ENCODE assay signal across 13 cellular contexts in genomic region chr7:139726485-139726869, GRCh38. TPM values are rescaled to one million over a fixed set of nuclear protein-coding genes. Genes with fewer than 3 reads are reported as not detected.
DNase-seq lines count a peak whose midpoint lies in the region; ATAC-seq, FAIRE-seq and TF ChIP-seq lines count a peak whose summit lies in the region.
"Had no signal": no experiment of that assay in that cellular context is flagged by ENCODE, and none has a peak within 500 bp of the region (broad histone marks: within the 10 kb centered on the region; RNA-seq: fewer than 3 reads in every experiment).

No MANE protein-coding gene starts in this region.

- H3K27ac Mint-ChIP-seq in activated T-cell treated with anti-CD3 and anti-CD28 coated beads, Interleukin-2, amount 50 U/mL, for 24 hours, result peak overlapping the region; percentile 47
- H3K27ac Mint-ChIP-seq in activated T-helper 1 cell treated with anti-CD3 and anti-CD28 coated beads, Interleukin-12 subunit alpha, Interleukin-12 subunit beta, Interleukin-2, Interleukin-4 antibody, amounts not matched to agents 30 ng/mL and 10 ng/mL and 1 ng/mL, durations not matched to agents 14 hours and 24 hours and 36 hours, result peak overlapping the region; percentile 6
- no peak overlapping the region for H3K27ac Mint-ChIP-seq in activated T-helper 2 cell treated with anti-CD3 and anti-CD28 coated beads, Interferon-gamma antibody, Interleukin-2, Interleukin-4, amounts not matched to agents 10 μg/mL and 5 μg/mL and 100 μg/mL, durations not matched to agents 14 hours and 24 hours and 36 hours
- H3K27ac Mint-ChIP-seq: activated CD4-positive, alpha-beta memory T cell treated with anti-CD3 and anti-CD28 coated beads, Interleukin-2, amount 10 ng/mL, durations not matched to agents 7 days and 5 days had no signal

- POLR2A ChIA-PET in HepG2 (lab: Yijun Ruan, JAX), result interaction anchor here (0.9 kb wide), 1 partner anchor 63 kb away, joined by 3 read pairs; no protein-coding TSS in a partner anchor

- in situ Hi-C loops in HepG2 (cut with HindIII; ENCODE audit: extremely low pct_ligation_motif_present, low pct_unique_long_range_greater_than_20kb), result no loop called here

- H3K4me3 Mint-ChIP-seq in activated T-cell treated with anti-CD3 and anti-CD28 coated beads, Interleukin-2, amount 50 U/mL, for 24 hours, result no peak overlapping the region
- H3K4me3 Mint-ChIP-seq in activated T-helper 1 cell treated with anti-CD3 and anti-CD28 coated beads, Interleukin-12 subunit alpha, Interleukin-12 subunit beta, Interleukin-2, Interleukin-4 antibody, amounts not matched to agents 30 ng/mL and 10 ng/mL and 1 ng/mL, durations not matched to agents 14 hours and 24 hours and 36 hours, result no peak overlapping the region
- no peak overlapping the region for H3K4me3 Mint-ChIP-seq in activated T-helper 2 cell treated with anti-CD3 and anti-CD28 coated beads, Interferon-gamma antibody, Interleukin-2, Interleukin-4, amounts not matched to agents 10 μg/mL and 5 μg/mL and 100 μg/mL, durations not matched to agents 14 hours and 24 hours and 36 hours (ENCODE audit: low read depth)
- H3K4me3 Mint-ChIP-seq: activated CD4-positive, alpha-beta memory T cell treated with anti-CD3 and anti-CD28 coated beads, Interleukin-2, amount 10 ng/mL, durations not matched to agents 7 days and 5 days had no signal

- H3K9me3 Mint-ChIP-seq in activated T-cell treated with anti-CD3 and anti-CD28 coated beads, Interleukin-2, amount 50 U/mL, for 24 hours, result no peaks in the 10 kb centered on the region
- no peaks in the 10 kb centered on the region for H3K9me3 Mint-ChIP-seq in activated T-helper 1 cell treated with anti-CD3 and anti-CD28 coated beads, Interleukin-12 subunit alpha, Interleukin-12 subunit beta, Interleukin-2, Interleukin-4 antibody, amounts not matched to agents 30 ng/mL and 10 ng/mL and 1 ng/mL, durations not matched to agents 14 hours and 24 hours and 36 hours
- no peaks in the 10 kb centered on the region for H3K9me3 Mint-ChIP-seq in activated T-helper 2 cell treated with anti-CD3 and anti-CD28 coated beads, Interferon-gamma antibody, Interleukin-2, Interleukin-4, amounts not matched to agents 10 μg/mL and 5 μg/mL and 100 μg/mL, durations not matched to agents 14 hours and 24 hours and 36 hours
- H3K9me3 Mint-ChIP-seq: activated CD4-positive, alpha-beta memory T cell treated with anti-CD3 and anti-CD28 coated beads, Interleukin-2, amount 10 ng/mL, durations not matched to agents 7 days and 5 days had no signal

- H3K4me1 ChIP-seq in HepG2 (ENCODE audit: insufficient read depth, low read length), result peaks cover 64% of the 10 kb centered on the region
- H3K4me1 ChIP-seq in subcutaneous abdominal adipose tissue (ENCODE audit: control insufficient read depth in 5 of 5, insufficient read depth in 5 of 5, low read length in 5 of 5), result peaks cover 10 to 69% (median 59%) of the 10 kb centered on the region in 5 donors

- TF ChIP-seq CTCF in HepG2 (CRISPR knock-in tag; IDR thresholded peaks at IDR 0.05), result no peak

- intact Hi-C loops in activated T-helper 1 cell treated with anti-CD3 and anti-CD28 coated beads, Interleukin-12 subunit alpha, Interleukin-12 subunit beta, Interleukin-2, Interleukin-4 antibody, amounts not matched to agents 30 ng/mL and 10 ng/mL and 1 ng/mL, durations not matched to agents 14 hours and 24 hours and 36 hours (cut with micrococcal nuclease), result no loop called here
- intact Hi-C loops in HepG2 (cut with micrococcal nuclease; ENCODE audit: unreplicated experiment), result no loop called here
- intact Hi-C loops in activated T-helper 2 cell treated with anti-CD3 and anti-CD28 coated beads, Interferon-gamma antibody, Interleukin-2, Interleukin-4, amounts not matched to agents 10 μg/mL and 5 μg/mL and 100 μg/mL, durations not matched to agents 14 hours and 24 hours and 36 hours (cut with micrococcal nuclease), result no loop called here

- no peak for DNase-seq in activated T-cell treated with anti-CD3 and anti-CD28 coated beads, Interleukin-2, amount 50 U/mL, for 24 hours
- no peak for DNase-seq in activated T-cell treated with anti-CD3 and anti-CD28 coated beads, Interleukin-2, amount 50 U/mL, for 48 hours
- DNase-seq in activated T-helper 1 cell treated with anti-CD3 and anti-CD28 coated beads, Interleukin-12 subunit alpha, Interleukin-12 subunit beta, Interleukin-2, Interleukin-4 antibody, amounts not matched to agents 30 ng/mL and 10 ng/mL and 1 ng/mL, durations not matched to agents 14 hours and 24 hours and 36 hours (ENCODE audit: low spot score), result no peak
- DNase-seq in HepG2 (ENCODE audit: low spot score) (no peak), nucleus accumbens (lab: John Stamatoyannopoulos, UW) (no peak), DMS114 treated with DMSO at 0.1 percent for 48 hours (lab: John Stamatoyannopoulos, UW; ENCODE audit: unreplicated experiment) (no peak)
- no peak for DNase-seq in activated T-helper 2 cell treated with anti-CD3 and anti-CD28 coated beads, Interferon-gamma antibody, Interleukin-2, Interleukin-4, amounts not matched to agents 10 μg/mL and 5 μg/mL and 100 μg/mL, durations not matched to agents 14 hours and 24 hours and 36 hours (ENCODE audit: low spot score)
- DNase-seq: activated CD4-positive, alpha-beta memory T cell treated with anti-CD3 and anti-CD28 coated beads, Interleukin-2, amount 10 ng/mL, durations not matched to agents 7 days and 5 days; H7; Kasumi-1 had no signal

- no peak for TF ChIP-seq RAD21 in HepG2 (CRISPR knock-in tag; IDR thresholded peaks at IDR 0.05)

- WGBS in HepG2 (ENCODE audit: low lambda C conversion rate), result 83% methylated on average over 3 of the region's 3 CpGs

- H3K9ac ChIP-seq in HepG2 (ENCODE audit: insufficient read depth, low read depth, low read length) (no peak overlapping the region), subcutaneous abdominal adipose tissue (ENCODE audit: low read length in 5 of 5) (peak overlapping the region in 3 of 5 donors; percentile 17 to 43 (median 26))

- peaks cover 80% of the 10 kb centered on the region for H3K79me2 ChIP-seq in HepG2 (ENCODE audit: insufficient read depth, low read length)

- BruUV-seq in HepG2 (replicated peaks; lab: Mats Ljungman, UMichigan), result no TSS peak

- CTCF ChIA-PET in HepG2 (lab: Yijun Ruan, JAX; ENCODE audit: low intra/inter-chr PET ratio, low total read pairs), result no interaction called here

- H3K36me3 ChIP-seq in HepG2 (replicated peaks in 1 of 2; ENCODE audit: control insufficient read depth in 1 of 2, insufficient read depth in 2 of 2, low read length in 2 of 2) (peaks cover 4 to 25% of the 10 kb centered on the region in 2 experiments; a peak in 3 of 5 replicates), subcutaneous abdominal adipose tissue (ENCODE audit: control insufficient read depth in 5 of 5, insufficient read depth in 5 of 5, low read length in 5 of 5) (no peaks in the 10 kb centered on the region)
- H3K36me3 ChIP-seq: vagina had no signal

- H3K4me3 ChIP-seq in HepG2 (replicated peaks in 1 of 3; ENCODE audit: insufficient read depth in 1 of 3, low read depth in 2 of 3, low read length in 3 of 3) (no peak overlapping the region), subcutaneous abdominal adipose tissue (ENCODE audit: low read depth in 1 of 5, low read length in 5 of 5) (no peak overlapping the region)
- H3K4me3 ChIP-seq: SK-N-MC, vagina had no signal

- H3K9me3 ChIP-seq in HepG2 (ENCODE audit: low read length), result no peaks in the 10 kb centered on the region
- peaks cover 0 to 2% (median 0%) of the 10 kb centered on the region in 5 donors for H3K9me3 ChIP-seq in subcutaneous abdominal adipose tissue (ENCODE audit: control insufficient read depth in 5 of 5, low read length in 5 of 5)
- H3K9me3 ChIP-seq: vagina had no signal

- no peak for TF ChIP-seq POLR2A in HepG2 (IDR thresholded peaks at IDR 0.05; ENCODE audit: insufficient read depth in 1 of 2, low read depth in 2 of 2, low read length in 2 of 2)

- TF ChIP-seq EP300 in HepG2 (IDR thresholded peaks at IDR 0.05; ENCODE audit: low read depth in 2 of 2, low read length in 2 of 2) (no peak), HepG2 (CRISPR knock-in tag; IDR thresholded peaks at IDR 0.05; ENCODE audit: borderline replicate concordance) (no peak)

- H4K20me1 ChIP-seq in HepG2 (ENCODE audit: insufficient read depth, low read length), result peaks cover 13% of the 10 kb centered on the region

- no peak overlapping the region for H3K4me2 ChIP-seq in HepG2 (ENCODE audit: low read depth, low read length)

- no peaks in the 10 kb centered on the region for H3K27me3 Mint-ChIP-seq in activated T-cell treated with anti-CD3 and anti-CD28 coated beads, Interleukin-2, amount 50 U/mL, for 24 hours
- no peaks in the 10 kb centered on the region for H3K27me3 Mint-ChIP-seq in activated T-helper 1 cell treated with anti-CD3 and anti-CD28 coated beads, Interleukin-12 subunit alpha, Interleukin-12 subunit beta, Interleukin-2, Interleukin-4 antibody, amounts not matched to agents 30 ng/mL and 10 ng/mL and 1 ng/mL, durations not matched to agents 14 hours and 24 hours and 36 hours (ENCODE audit: insufficient read depth)
- no peaks in the 10 kb centered on the region for H3K27me3 Mint-ChIP-seq in activated T-helper 2 cell treated with anti-CD3 and anti-CD28 coated beads, Interferon-gamma antibody, Interleukin-2, Interleukin-4, amounts not matched to agents 10 μg/mL and 5 μg/mL and 100 μg/mL, durations not matched to agents 14 hours and 24 hours and 36 hours (ENCODE audit: low read depth)
- H3K27me3 Mint-ChIP-seq: activated CD4-positive, alpha-beta memory T cell treated with anti-CD3 and anti-CD28 coated beads, Interleukin-2, amount 10 ng/mL, durations not matched to agents 7 days and 5 days had no signal

- H2AFZ ChIP-seq in HepG2 (ENCODE audit: low read length), result no peak overlapping the region

- H3K27me3 ChIP-seq in HepG2 (ENCODE audit: control insufficient read depth in 1 of 2, insufficient read depth in 2 of 2, low read length in 2 of 2) (no peaks in the 10 kb centered on the region), subcutaneous abdominal adipose tissue (ENCODE audit: control insufficient read depth in 5 of 5, insufficient read depth in 4 of 5, low read length in 5 of 5) (no peaks in the 10 kb centered on the region)
- H3K27me3 ChIP-seq: vagina had no signal

- peaks cover 57% of the 10 kb centered on the region for H3K4me1 Mint-ChIP-seq in activated T-cell treated with anti-CD3 and anti-CD28 coated beads, Interleukin-2, amount 50 U/mL, for 24 hours (ENCODE audit: low read depth)
- H3K4me1 Mint-ChIP-seq in activated T-helper 1 cell treated with anti-CD3 and anti-CD28 coated beads, Interleukin-12 subunit alpha, Interleukin-12 subunit beta, Interleukin-2, Interleukin-4 antibody, amounts not matched to agents 30 ng/mL and 10 ng/mL and 1 ng/mL, durations not matched to agents 14 hours and 24 hours and 36 hours (ENCODE audit: low read depth), result peaks cover 59% of the 10 kb centered on the region
- peaks cover 41% of the 10 kb centered on the region for H3K4me1 Mint-ChIP-seq in activated T-helper 2 cell treated with anti-CD3 and anti-CD28 coated beads, Interferon-gamma antibody, Interleukin-2, Interleukin-4, amounts not matched to agents 10 μg/mL and 5 μg/mL and 100 μg/mL, durations not matched to agents 14 hours and 24 hours and 36 hours (ENCODE audit: low read depth)

- no peak for FAIRE-seq in HepG2 (lab: Jason Lieb, UNC)

- ATAC-seq in HepG2, result peak; percentile 56

- H3K27ac ChIP-seq in HepG2 (ENCODE audit: extremely low read length, insufficient read depth, low read length) (no peak overlapping the region), subcutaneous abdominal adipose tissue (ENCODE audit: low read depth, low read length) (peak overlapping the region; percentile 92)
- H3K27ac ChIP-seq: SK-N-MC, vagina had no signal

- H3K36me3 Mint-ChIP-seq in activated T-cell treated with anti-CD3 and anti-CD28 coated beads, Interleukin-2, amount 50 U/mL, for 24 hours (ENCODE audit: low read depth), result peaks cover 15% of the 10 kb centered on the region
- peaks cover 6% of the 10 kb centered on the region for H3K36me3 Mint-ChIP-seq in activated T-helper 1 cell treated with anti-CD3 and anti-CD28 coated beads, Interleukin-12 subunit alpha, Interleukin-12 subunit beta, Interleukin-2, Interleukin-4 antibody, amounts not matched to agents 30 ng/mL and 10 ng/mL and 1 ng/mL, durations not matched to agents 14 hours and 24 hours and 36 hours (ENCODE audit: low read depth)
- H3K36me3 Mint-ChIP-seq in activated T-helper 2 cell treated with anti-CD3 and anti-CD28 coated beads, Interferon-gamma antibody, Interleukin-2, Interleukin-4, amounts not matched to agents 10 μg/mL and 5 μg/mL and 100 μg/mL, durations not matched to agents 14 hours and 24 hours and 36 hours (ENCODE audit: low read depth), result peaks cover 8% of the 10 kb centered on the region

RNA-seq across cellular contexts. Expression of gene HIPK2, which starts 51.3 kb away (rescaled TPM):
- total RNA-seq in activated T-helper 1 cell treated with anti-CD3 and anti-CD28 coated beads, Interleukin-12 subunit alpha, Interleukin-12 subunit beta, Interleukin-2, Interleukin-4 antibody, amounts not matched to agents 30 ng/mL and 10 ng/mL and 1 ng/mL, durations not matched to agents 14 hours and 24 hours and 36 hours, result 28.3 and 29.2 TPM in 2 replicates
- 14.4 and 25.9 TPM in 2 replicates for total RNA-seq in HepG2 (2016; rRNA removed; fragmentation: Illumina TruSeq; extraction: Trizol)
- 38.1 and 38.4 TPM in 2 replicates for total RNA-seq in HepG2 (2016; cell fraction: cytosol; rRNA removed; fragmentation: Illumina TruSeq; extraction: Trizol; ENCODE audit: low read depth)
- 13.8 and 20.2 TPM in 2 replicates for total RNA-seq in HepG2 (2016; cell fraction: insoluble cytoplasmic fraction; rRNA removed; fragmentation: Illumina TruSeq; extraction: Trizol)
- total RNA-seq in HepG2 (2016; cell fraction: membrane; rRNA removed; fragmentation: Illumina TruSeq; extraction: Trizol), result 26.7 and 27.9 TPM in 2 replicates
- 19.7 and 24.5 TPM in 2 replicates for total RNA-seq in HepG2 (2016; cell fraction: nucleus; rRNA removed; fragmentation: Illumina TruSeq; extraction: Trizol)
- polyA plus RNA-seq in HepG2 (2011; rRNA removed), result 17.0 and 20.2 TPM in 2 replicates
- polyA plus RNA-seq in HepG2 (2011; cell fraction: cytosol; rRNA removed), result 11.5 and 11.7 TPM in 2 replicates
- 34.6 and 39.9 TPM in 2 replicates for polyA plus RNA-seq in HepG2 (2011; cell fraction: nucleus; rRNA removed)
- 18.0 and 18.2 TPM in 2 replicates for polyA plus RNA-seq in HepG2 (2012)
- polyA plus RNA-seq in HepG2 (2016; cell fraction: cytosol; fragmentation: Illumina TruSeq; extraction: Trizol; ENCODE audit: low read depth), result 2.4 and 2.9 TPM in 2 replicates
- polyA plus RNA-seq in HepG2 (2016; cell fraction: insoluble cytoplasmic fraction; fragmentation: Illumina TruSeq; extraction: Trizol; ENCODE audit: low read depth), result 15.0 and 20.1 TPM in 2 replicates
- polyA plus RNA-seq in HepG2 (2016; cell fraction: membrane; fragmentation: Illumina TruSeq; extraction: Trizol; ENCODE audit: low read depth), result 5.5 and 6.5 TPM in 2 replicates
- polyA plus RNA-seq in HepG2 (2016; cell fraction: nucleus; fragmentation: Illumina TruSeq; extraction: Trizol; ENCODE audit: insufficient read depth, low read depth), result 17.7 and 18.3 TPM in 2 replicates
- 10.5 and 48.8 TPM in 2 replicates for polyA minus RNA-seq in HepG2 (2011; rRNA and poly(A)+ RNA removed; ENCODE audit: low replicate concordance)
- 29.2 and 34.4 TPM in 2 replicates for polyA minus RNA-seq in HepG2 (2011; cell fraction: cytosol; rRNA and poly(A)+ RNA removed)
- polyA minus RNA-seq in HepG2 (2011; cell fraction: nucleus; rRNA and poly(A)+ RNA removed), result 29.6 and 32.6 TPM in 2 replicates
- total RNA-seq in activated T-helper 2 cell treated with anti-CD3 and anti-CD28 coated beads, Interferon-gamma antibody, Interleukin-2, Interleukin-4, amounts not matched to agents 10 μg/mL and 5 μg/mL and 100 μg/mL, durations not matched to agents 14 hours and 24 hours and 36 hours, result 27.6 and 27.7 TPM in 2 replicates
